14 cellular contexts compared by ENCODE assay signal in genomic region chrX:49346150-49346549, GRCh38. TPM values are rescaled to one million over a fixed set of nuclear protein-coding genes. Genes with fewer than 3 reads are reported as not detected.
DNase-seq lines count a peak whose midpoint lies in the region; ATAC-seq and TF ChIP-seq lines count a peak whose summit lies in the region.
"Not testable (repeated sequence)": the region's sequence is repeated elsewhere in the genome, so short reads cannot be mapped to it uniquely, and the experiment has no call there.
"Had no signal": no experiment of that assay in that cellular context is flagged by ENCODE, and none has a peak within 500 bp of the region (broad histone marks: within the 10 kb centered on the region; RNA-seq: fewer than 3 reads in every experiment).

No MANE protein-coding gene starts in this region.

- CTCF ChIA-PET in mammary epithelial cell (lab: Charles Lee; ENCODE audit: low non-redundant PET), result not testable (repeated sequence)

- H2BK20ac ChIP-seq in H9 (ENCODE audit: low read depth, low read length, poor library complexity, severe bottlenecking), result not testable (repeated sequence)

- in situ Hi-C loops in mammary epithelial cell (cut with MboI; ENCODE audit: low sequenced_read_pairs in 2 of 2), result not testable (repeated sequence)

- not testable (repeated sequence) for H3K4me1 ChIP-seq in H9 (ENCODE audit: insufficient read depth, low read length); mammary epithelial cell (ENCODE audit: insufficient read depth, low read length); sigmoid colon

- H3K27me3 Mint-ChIP-seq in H9 (ENCODE audit: low read depth), result not testable (repeated sequence)

- not testable (repeated sequence) for H3K79me1 ChIP-seq in H9 (ENCODE audit: insufficient read depth, low read depth, low read length, poor library complexity, severe bottlenecking)

- H3K4me3 ChIP-seq in mammary epithelial cell (replicated peaks in 1 of 3; ENCODE audit: insufficient read depth in 1 of 3, low read depth in 2 of 3, low read length in 3 of 3); epithelial cell of esophagus (ENCODE audit: low read length); sigmoid colon: not testable (repeated sequence)

- H4K20me1 ChIP-seq in H9 (ENCODE audit: control insufficient read depth, insufficient read depth, insufficient read length); mammary epithelial cell (ENCODE audit: insufficient read depth, low read length): not testable (repeated sequence)

- H2AFZ ChIP-seq in H9 (ENCODE audit: low read length); mammary epithelial cell (ENCODE audit: low read depth, low read length): not testable (repeated sequence)

- H3K4me1 Mint-ChIP-seq in H9, result not testable (repeated sequence)

- not testable (repeated sequence) for H4K8ac ChIP-seq in H9 (replicated peaks; ENCODE audit: insufficient read length, low read depth, low read length)

- not testable (repeated sequence) for H3K27me3 ChIP-seq in H9 (ENCODE audit: insufficient read depth, low read length); mammary epithelial cell (ENCODE audit: insufficient read depth, low read length); sigmoid colon

- H3K23me2 ChIP-seq in H9 (ENCODE audit: insufficient read length, low read depth, low read length, poor library complexity, severe bottlenecking), result not testable (repeated sequence)

- H2AK5ac ChIP-seq in H9 (ENCODE audit: insufficient read length, low read length), result not testable (repeated sequence)

- not testable (repeated sequence) for TF ChIP-seq POLR2A in sigmoid colon (IDR thresholded peaks at IDR 0.05)

- H4K5ac ChIP-seq in H9 (ENCODE audit: insufficient read length, low read depth, low read length), result not testable (repeated sequence)

- dilution Hi-C loops in mammary epithelial cell (cut with HindIII; ENCODE audit: low sequenced_read_pairs), result not testable (repeated sequence)

- peaks cover 7 to 13% of the 10 kb centered on the region in 2 experiments for H3K9me3 Mint-ChIP-seq in H9

- DNase-seq in H9, result peak; percentile 29
- DNase-seq in T-helper 9 cell, result peak; percentile 15
- peak; percentile 6 for DNase-seq in mammary epithelial cell
- peak; percentile 2 for DNase-seq in epithelial cell of esophagus (ENCODE audit: low read depth)
- peak; percentile 60 for DNase-seq in Right ventricle myocardium inferior (ENCODE audit: missing footprints)
- DNase-seq in kidney tubule cell (ENCODE audit: low spot score), result peak; percentile 29
- peak; percentile 83 for DNase-seq in sigmoid colon

- not testable (repeated sequence) for H3K9ac ChIP-seq in H9 (ENCODE audit: extremely low read depth, insufficient read length, low read length); mammary epithelial cell (ENCODE audit: insufficient read depth, low read length)

- H2BK5ac ChIP-seq in H9 (ENCODE audit: insufficient read length, low read length), result not testable (repeated sequence)

- not testable (repeated sequence) for BruUV-seq in mammary epithelial cell (replicated peaks; lab: Mats Ljungman, UMichigan)

- not testable (repeated sequence) for ATAC-seq in Right ventricle myocardium inferior

- not testable (repeated sequence) for H3K36me3 Mint-ChIP-seq in H9 (ENCODE audit: insufficient read depth in 1 of 3, low read depth in 3 of 3)

- no CpG with 5 or more reads among the region's 11 CpGs for WGBS in H9 (ENCODE audit: extremely low coverage, insufficient read length, low lambda C conversion rate)
- whole genome bisulfite sequencing in mammary epithelial cell (ENCODE audit: low coverage, missing lambda C conversion rate), result 66% methylated on average over 11 of the region's 11 CpGs
- 89 to 91% methylated on average over 7 of the region's 11 CpGs for WGBS in sigmoid colon, 2 donors

- not testable (repeated sequence) for H3K27ac Mint-ChIP-seq in H9

- H2BK12ac ChIP-seq in H9 (ENCODE audit: insufficient read length, low read depth, low read length), result not testable (repeated sequence)

- H3K56ac ChIP-seq in H9 (ENCODE audit: insufficient read length, low read depth, low read length), result not testable (repeated sequence)

- TF ChIP-seq CTCF in H9 (conservative IDR thresholded peaks at IDR 0.05); mammary epithelial cell (conservative IDR thresholded peaks at IDR 0.05 in 1 of 2, IDR thresholded peaks at IDR 0.05 in 1 of 2; ENCODE audit: extremely low read depth in 1 of 2, insufficient read depth in 1 of 2, low read depth in 1 of 2, low read length in 2 of 2); epithelial cell of esophagus (IDR thresholded peaks at IDR 0.05; ENCODE audit: insufficient read depth, low read depth, low read length, missing control alignments); sigmoid colon (IDR thresholded peaks at IDR 0.05): not testable (repeated sequence)

- not testable (repeated sequence) for H3K23ac ChIP-seq in H9 (ENCODE audit: insufficient read length, low read depth, low read length)

- not testable (repeated sequence) for H3T11ph ChIP-seq in H9 (ENCODE audit: low read length)

- H3K9me3 ChIP-seq in H9 (ENCODE audit: control insufficient read depth, low read depth, low read length); mammary epithelial cell (replicated peaks; ENCODE audit: insufficient read depth, low read length); sigmoid colon: not testable (repeated sequence)

- H2BK120ac ChIP-seq in H9 (ENCODE audit: low read depth, low read length, poor library complexity, severe bottlenecking), result not testable (repeated sequence)

- H3K4ac ChIP-seq in H9 (ENCODE audit: low read depth, low read length), result not testable (repeated sequence)

- not testable (repeated sequence) for H3K4me2 ChIP-seq in H9 (ENCODE audit: insufficient read depth, insufficient read length, low read length); mammary epithelial cell (ENCODE audit: insufficient read depth, low read depth, low read length)

- H3K79me2 ChIP-seq in H9 (ENCODE audit: insufficient read depth, low read length); mammary epithelial cell (ENCODE audit: insufficient read depth, low read length): not testable (repeated sequence)

- intact Hi-C loops in mammary epithelial cell (cut with micrococcal nuclease); Right ventricle myocardium inferior (cut with DNase I); sigmoid colon (cut with DNase I): not testable (repeated sequence)

- H3K4me3 Mint-ChIP-seq in H9, result not testable (repeated sequence)

- H4K91ac ChIP-seq in H9 (ENCODE audit: insufficient read length, low read depth, low read length), result not testable (repeated sequence)

- not testable (repeated sequence) for H3K36me3 ChIP-seq in mammary epithelial cell (ENCODE audit: insufficient read depth, low read length); sigmoid colon

- H3K18ac ChIP-seq in H9 (ENCODE audit: insufficient read length, low read depth, low read length), result not testable (repeated sequence)

- H3K14ac ChIP-seq in H9 (ENCODE audit: insufficient read depth, low read length), result not testable (repeated sequence)

- H3K27ac ChIP-seq in H9 (ENCODE audit: insufficient read length, low read depth, low read length); mammary epithelial cell (ENCODE audit: insufficient read depth, low read depth, low read length); sigmoid colon: not testable (repeated sequence)

- peak in 1 of 4 donors; percentile 15 for TF ChIP-seq EP300 in sigmoid colon (IDR thresholded peaks at IDR 0.05)

- not testable (repeated sequence) for H2BK15ac ChIP-seq in H9 (ENCODE audit: low read depth, low read length)

RNA-seq across cellular contexts. Expression of gene GAGE13, which starts 14.8 kb away (rescaled TPM):
- total RNA-seq in H9 (2021) (not detected in 2 replicates), mammary epithelial cell (not detected), Right ventricle myocardium inferior (not detected), sigmoid colon (not detected)
- polyA plus RNA-seq in mammary epithelial cell (not detected), sigmoid colon (not detected)
- polyA minus RNA-seq in mammary epithelial cell, result not detected
- total RNA-seq: A172; CD4-positive, alpha-beta T cell; H1; PC-9; Right ventricle myocardium superior had no signal
- polyA plus RNA-seq: AG04450, H1 had no signal

RNA-seq across cellular contexts. Expression of gene GAGE12J, which starts 24.3 kb away (rescaled TPM):
- not detected in 2 replicates for total RNA-seq in H9 (2021)
- not detected for total RNA-seq in mammary epithelial cell
- not detected for polyA plus RNA-seq in mammary epithelial cell
- polyA minus RNA-seq in mammary epithelial cell, result not detected
- not detected for total RNA-seq in Right ventricle myocardium inferior
- total RNA-seq in sigmoid colon, result not detected
- not detected for polyA plus RNA-seq in sigmoid colon
- total RNA-seq: A172; CD4-positive, alpha-beta T cell; H1; PC-9; Right ventricle myocardium superior; RPMI7951 had no signal
- polyA plus RNA-seq: AG04450, H1 had no signal

RNA-seq across cellular contexts. Expression of gene GAGE10, which starts 42.7 kb away (rescaled TPM):
- not detected in 2 replicates for total RNA-seq in H9 (2021)
- not detected for total RNA-seq in mammary epithelial cell
- polyA plus RNA-seq in mammary epithelial cell, result not detected
- polyA minus RNA-seq in mammary epithelial cell, result not detected
- not detected for total RNA-seq in Right ventricle myocardium inferior
- not detected for total RNA-seq in sigmoid colon
- not detected for polyA plus RNA-seq in sigmoid colon
- total RNA-seq: A172; CD4-positive, alpha-beta T cell; H1; PC-9; Right ventricle myocardium superior; RPMI7951 had no signal
- polyA plus RNA-seq: AG04450, H1 had no signal

Comparison
In these comparisons a context has a peak if more than half of its experiments do, and no peak if none do; other contexts are left out.
1. DNase-seq: peak in every context shown above with its lines; median percentile 83 in sigmoid colon; 60 in Right ventricle myocardium inferior; 29 in H9; 29 in kidney tubule cell; 15 in T-helper 9 cell; 6 in mammary epithelial cell; 2 in epithelial cell of esophagus.